14 cellular contexts compared by ENCODE assay signal in the genomic region with DNA sequence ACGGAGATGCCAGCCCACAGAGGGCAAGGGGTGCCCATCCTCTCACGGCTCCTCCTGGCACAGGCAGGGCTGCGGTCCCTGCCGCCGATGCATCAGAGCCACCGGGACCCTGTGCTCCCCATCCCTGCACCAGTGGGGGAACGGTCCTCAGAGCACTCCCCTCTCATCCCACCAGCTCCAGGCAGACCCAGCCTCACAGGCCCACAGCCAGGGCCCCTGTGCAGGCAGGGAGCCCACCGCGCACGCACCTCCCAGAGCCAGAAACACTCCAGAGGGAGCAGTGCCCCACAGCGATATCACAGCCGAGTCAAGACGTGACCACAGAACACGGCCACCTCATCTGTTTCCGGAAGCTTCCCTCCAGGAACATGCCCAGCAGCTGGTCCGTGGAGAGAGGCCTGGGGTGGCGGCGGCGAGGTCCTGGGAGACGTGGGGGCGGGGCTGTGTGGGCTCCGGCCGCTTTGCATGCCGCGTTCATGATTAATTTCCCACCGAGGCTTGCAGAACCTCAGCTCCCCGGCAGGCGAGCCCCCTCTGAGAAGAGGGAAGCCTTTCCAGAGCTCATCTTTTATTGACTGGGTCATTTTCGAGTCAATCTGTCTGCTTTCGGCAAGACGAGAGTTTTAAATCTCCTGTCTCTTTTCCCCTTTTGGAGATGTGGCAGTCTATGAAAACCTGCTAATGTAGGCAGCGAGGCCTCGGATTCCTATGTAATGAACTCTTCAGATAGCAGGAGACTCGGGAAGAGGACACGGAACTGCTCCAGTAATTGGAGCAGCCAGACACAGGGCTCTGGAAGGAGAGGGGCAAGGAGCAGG.
A peak's percentile ranks its signal among the peaks of the same experiment; 100 is the strongest.
DNase-seq lines count a peak whose midpoint lies in the region; ATAC-seq, FAIRE-seq and TF ChIP-seq lines count a peak whose summit lies in the region.
"Had no signal": no experiment of that assay in that cellular context is flagged by ENCODE, and none has a peak within 500 bp of the region (broad histone marks: within the 10 kb centered on the region; RNA-seq: fewer than 3 reads in every experiment).

No MANE protein-coding gene starts in this region.

- no peaks in the 10 kb centered on the region for H3K27me3 Mint-ChIP-seq in activated CD4-positive, alpha-beta T cell treated with anti-CD3 and anti-CD28 coated beads, Interleukin-2, amount 10 ng/mL, durations not matched to agents 7 days and 5 days

- peak overlapping the region in 5 of 11 experiments; percentile 26 to 56 (median 43); a peak in 4 of 22 replicates for H3K9ac ChIP-seq in BLaER1 treated with 17β-estradiol and CSF1 and Interleukin-3, amounts not matched to agents 10 nM and 100 nM
- H3K9ac ChIP-seq in rectal smooth muscle tissue (ENCODE audit: low read length) (no peak overlapping the region), GM23248 (no peak overlapping the region)

- FAIRE-seq in small intestine (lab: Jason Lieb, UNC), result no peak
- FAIRE-seq: TTC549 had no signal

- H3K4me3 Mint-ChIP-seq in activated CD4-positive, alpha-beta T cell treated with anti-CD3 and anti-CD28 coated beads, Interleukin-2, amount 10 ng/mL, durations not matched to agents 7 days and 5 days, result no peak overlapping the region
- H3K4me3 Mint-ChIP-seq: activated T-helper 1 cell treated with anti-CD3 and anti-CD28 coated beads, Interleukin-12 subunit alpha, Interleukin-12 subunit beta, Interleukin-2, Interleukin-4 antibody, amounts not matched to agents 30 ng/mL and 10 ng/mL and 1 ng/mL, durations not matched to agents 14 hours and 24 hours and 36 hours; immature natural killer cell had no signal

- no peaks in the 10 kb centered on the region for H3K9me3 ChIP-seq in BLaER1 treated with 17β-estradiol and CSF1 and Interleukin-3, amounts not matched to agents 10 nM and 100 nM (replicated peaks in 1 of 11)
- H3K9me3 ChIP-seq in small intestine (ENCODE audit: control insufficient read depth, low read depth), result no peaks in the 10 kb centered on the region
- no peaks in the 10 kb centered on the region for H3K9me3 ChIP-seq in GM23248 (ENCODE audit: low read depth)

- no peak for ATAC-seq in HG02588 (IDR thresholded peaks at IDR 0.05; ENCODE audit: unreplicated experiment)
- ATAC-seq: HCT116 had no signal

- H3K4me1 ChIP-seq in BLaER1 treated with 17β-estradiol and CSF1 and Interleukin-3, amounts not matched to agents 10 nM and 100 nM, result peaks cover 37 to 60% (median 48%) of the 10 kb centered on the region in 10 experiments
- H3K4me1 ChIP-seq in rectal smooth muscle tissue (ENCODE audit: control insufficient read depth, insufficient read depth, low read length) (peaks cover 2% of the 10 kb centered on the region), small intestine (ENCODE audit: control insufficient read depth in 2 of 2, insufficient read depth in 1 of 2, low read depth in 1 of 2, low read length in 1 of 2) (no peaks in the 10 kb centered on the region), GM23248 (ENCODE audit: insufficient read depth) (peaks cover 7% of the 10 kb centered on the region; the same call in 1 of the 2 replicates)

- H3K9me3 Mint-ChIP-seq in activated CD4-positive, alpha-beta T cell treated with anti-CD3 and anti-CD28 coated beads, Interleukin-2, amount 10 ng/mL, durations not matched to agents 7 days and 5 days, result no peaks in the 10 kb centered on the region
- H3K9me3 Mint-ChIP-seq: activated T-helper 1 cell treated with anti-CD3 and anti-CD28 coated beads, Interleukin-12 subunit alpha, Interleukin-12 subunit beta, Interleukin-2, Interleukin-4 antibody, amounts not matched to agents 30 ng/mL and 10 ng/mL and 1 ng/mL, durations not matched to agents 14 hours and 24 hours and 36 hours; immature natural killer cell had no signal

- H3K79me2 ChIP-seq in GM23248 (ENCODE audit: insufficient read depth), result no peaks in the 10 kb centered on the region

- H3K4me3 ChIP-seq in BLaER1 treated with 17β-estradiol and CSF1 and Interleukin-3, amounts not matched to agents 10 nM and 100 nM, result no peak overlapping the region; a peak in 1 of 20 replicates
- H3K4me3 ChIP-seq in foreskin fibroblast (ENCODE audit: low read depth in 1 of 2, low read length in 2 of 2) (no peak overlapping the region), rectal smooth muscle tissue (ENCODE audit: low read length) (peak overlapping the region; percentile 27), small intestine (ENCODE audit: low read depth in 1 of 2, low read length in 2 of 2) (no peak overlapping the region), GM23248 (no peak overlapping the region)

- in situ Hi-C loops in GM23248 (cut with MboI), result no loop called here

- 72 to 86% (median 85%) methylated on average over 35 of the region's 35 CpGs for WGBS in small intestine, 3 donors
- 87 to 88% methylated on average over 29 to 35 of the region's 35 CpGs for WGBS in GM23248 (ENCODE audit: low coverage in 1 of 2, low lambda C conversion rate in 2 of 2, missing lambda C conversion rate in 2 of 2), 2 experiments

- DNase-seq in SK-N-DZ (ENCODE audit: low spot score) (peak; percentile 74), foreskin fibroblast (peak; percentile 92 to 94), small intestine (no peak), GM23248 (no peak)
- no peak for DNase-seq in activated CD4-positive, alpha-beta T cell treated with anti-CD3 and anti-CD28 coated beads, Interleukin-2, amount 10 ng/mL, durations not matched to agents 7 days and 5 days
- DNase-seq: effector CD4-positive, alpha-beta T cell; immature natural killer cell; NCI-H1105 had no signal

- 0 out of 22 replicates have a peak, but pooled peaks cover 0 to 8% (median 0%) of the 10 kb centered on the region in 11 experiments for H3K27me3 ChIP-seq in BLaER1 treated with 17β-estradiol and CSF1 and Interleukin-3, amounts not matched to agents 10 nM and 100 nM
- H3K27me3 ChIP-seq in rectal smooth muscle tissue (ENCODE audit: control insufficient read depth, insufficient read depth, low read length), result no peaks in the 10 kb centered on the region
- no peaks in the 10 kb centered on the region for H3K27me3 ChIP-seq in small intestine (ENCODE audit: control insufficient read depth in 2 of 2, insufficient read depth in 2 of 2, low read length in 2 of 2)
- H3K27me3 ChIP-seq in GM23248 (replicated peaks; ENCODE audit: insufficient read depth), result no peaks in the 10 kb centered on the region

- H3K9me2 ChIP-seq in GM23248 (ENCODE audit: insufficient read depth), result no peaks in the 10 kb centered on the region

- H3F3A ChIP-seq in GM23248 (ENCODE audit: insufficient read depth), result no peaks in the 10 kb centered on the region

- CTCF ChIA-PET in activated CD4-positive, alpha-beta T cell treated with anti-CD3 and anti-CD28 coated beads, Interleukin-2, amount 10 ng/mL, durations not matched to agents 7 days and 5 days (lab: Charles Lee), result interaction anchor here (1.7 kb wide), 1 partner anchor 9 kb away, joined by 5 read pairs; no protein-coding TSS in a partner anchor

- H3K36me3 ChIP-seq in BLaER1 treated with 17β-estradiol and CSF1 and Interleukin-3, amounts not matched to agents 10 nM and 100 nM, result peaks cover 0 to 44% (median 16%) of the 10 kb centered on the region in 11 experiments; a peak in 13 of 22 replicates
- H3K36me3 ChIP-seq in rectal smooth muscle tissue (ENCODE audit: control insufficient read depth, insufficient read depth, low read length) (no peaks in the 10 kb centered on the region), small intestine (ENCODE audit: control insufficient read depth in 2 of 2, insufficient read depth in 2 of 2, low read length in 2 of 2) (no peaks in the 10 kb centered on the region), GM23248 (ENCODE audit: low read depth) (no peaks in the 10 kb centered on the region)

- TF ChIP-seq CTCF in foreskin fibroblast (IDR thresholded peaks at IDR 0.05; ENCODE audit: low read depth, low read length), result peak; percentile 42

- H3K36me3 Mint-ChIP-seq in activated CD4-positive, alpha-beta T cell treated with anti-CD3 and anti-CD28 coated beads, Interleukin-2, amount 10 ng/mL, durations not matched to agents 7 days and 5 days (ENCODE audit: low read depth), result peaks cover 3% of the 10 kb centered on the region
- H3K36me3 Mint-ChIP-seq: immature natural killer cell had no signal

- H3K4me1 Mint-ChIP-seq in activated CD4-positive, alpha-beta T cell treated with anti-CD3 and anti-CD28 coated beads, Interleukin-2, amount 10 ng/mL, durations not matched to agents 7 days and 5 days, result peaks cover 11% of the 10 kb centered on the region

- POLR2A ChIA-PET in activated CD4-positive, alpha-beta T cell treated with anti-CD3 and anti-CD28 coated beads, Interleukin-2, amount 10 ng/mL, durations not matched to agents 7 days and 5 days (lab: Charles Lee), result no interaction called here

- no peak overlapping the region for H3K27ac Mint-ChIP-seq in activated CD4-positive, alpha-beta T cell treated with anti-CD3 and anti-CD28 coated beads, Interleukin-2, amount 10 ng/mL, durations not matched to agents 7 days and 5 days
- H3K27ac Mint-ChIP-seq: activated T-helper 1 cell treated with anti-CD3 and anti-CD28 coated beads, Interleukin-12 subunit alpha, Interleukin-12 subunit beta, Interleukin-2, Interleukin-4 antibody, amounts not matched to agents 30 ng/mL and 10 ng/mL and 1 ng/mL, durations not matched to agents 14 hours and 24 hours and 36 hours; immature natural killer cell had no signal

- no peak overlapping the region for H2AFZ ChIP-seq in GM23248

- H4K20me1 ChIP-seq in BLaER1 treated with 17β-estradiol and CSF1 and Interleukin-3, amounts not matched to agents 10 nM and 100 nM, result peaks cover 99 to 100% (median 100%) of the 10 kb centered on the region in 11 experiments
- H4K20me1 ChIP-seq in GM23248 (ENCODE audit: insufficient read depth), result no peaks in the 10 kb centered on the region

- H3K27ac ChIP-seq in BLaER1 treated with 17β-estradiol and CSF1 and Interleukin-3, amounts not matched to agents 10 nM and 100 nM, result no peak overlapping the region
- H3K27ac ChIP-seq in rectal smooth muscle tissue (ENCODE audit: low read depth, low read length) (no peak overlapping the region), small intestine (ENCODE audit: low read depth in 1 of 2, low read length in 1 of 2) (no peak overlapping the region), GM23248 (no peak overlapping the region)

- peak overlapping the region; percentile 66 to 93 (median 86) for H3K4me2 ChIP-seq in BLaER1 treated with 17β-estradiol and CSF1 and Interleukin-3, amounts not matched to agents 10 nM and 100 nM
- H3K4me2 ChIP-seq in GM23248 (ENCODE audit: unreplicated experiment), result no peak overlapping the region

Comparison
In these comparisons a context has a peak if more than half of its experiments do, and no peak if none do; other contexts are left out.
1. DNase-seq: peak in SK-N-DZ (single experiment) and foreskin fibroblast (2 of 2); none in small intestine (single experiment), activated CD4-positive, alpha-beta T cell treated with anti-CD3 and anti-CD28 coated beads, Interleukin-2, amount 10 ng/mL, durations not matched to agents 7 days and 5 days (single experiment) and GM23248 (single experiment).